ENCODE assay signal across 17 cellular contexts in genomic region chr7:2997014-2997413, GRCh38. TPM values are rescaled to one million over a fixed set of nuclear protein-coding genes. Genes with fewer than 3 reads are reported as not detected.
DNase-seq lines count a peak whose midpoint lies in the region; ATAC-seq and TF ChIP-seq lines count a peak whose summit lies in the region.
"Had no signal": no experiment of that assay in that cellular context is flagged by ENCODE, and none has a peak within 500 bp of the region (broad histone marks: within the 10 kb centered on the region; RNA-seq: fewer than 3 reads in every experiment).

No MANE protein-coding gene starts in this region.

- no peak overlapping the region for H3K4me3 ChIP-seq in IMR-90 (ENCODE audit: insufficient read depth, low read depth, low read length)
- H3K4me3 ChIP-seq in effector memory CD4-positive, alpha-beta T cell (ENCODE audit: insufficient read depth, low read depth, low read length, poor library complexity, severe bottlenecking), result no peak overlapping the region
- H3K4me3 ChIP-seq: K562 had no signal

- POLR2A ChIA-PET in IMR-90 (lab: Charles Lee; ENCODE audit: unreplicated experiment), result no interaction called here

- H3K23ac ChIP-seq in IMR-90 (ENCODE audit: low read depth, low read length), result no peak overlapping the region

- in situ Hi-C loops in IMR-90 (cut with MboI; ENCODE audit: low sequenced_read_pairs), result no loop called here

- no peak for TF ChIP-seq CTCF in IMR-90 (conservative IDR thresholded peaks at IDR 0.05; ENCODE audit: low read depth, low read length)

- TF ChIP-seq POLR2A in IMR-90 (IDR thresholded peaks at IDR 0.05; ENCODE audit: low read depth, low read length), result no peak

- no peak for TF ChIP-seq RAD21 in IMR-90 (IDR thresholded peaks at IDR 0.05; ENCODE audit: low read length)

- H3K36me3 ChIP-seq in IMR-90 (ENCODE audit: control insufficient read depth, insufficient read depth, low read length), result no peaks in the 10 kb centered on the region
- peaks cover 44% of the 10 kb centered on the region for H3K36me3 ChIP-seq in effector memory CD4-positive, alpha-beta T cell (ENCODE audit: control insufficient read depth, insufficient read depth, low read length)

- H4K91ac ChIP-seq in IMR-90 (ENCODE audit: insufficient read depth, low read depth, low read length), result no peak overlapping the region

- H3K4me1 ChIP-seq in IMR-90 (ENCODE audit: control insufficient read depth, insufficient read depth, low read length), result no peaks in the 10 kb centered on the region
- H3K4me1 ChIP-seq in effector memory CD4-positive, alpha-beta T cell (ENCODE audit: control insufficient read depth, insufficient read depth, low read length, poor library complexity, severe bottlenecking), result no peaks in the 10 kb centered on the region

- H3K79me1 ChIP-seq in IMR-90 (ENCODE audit: low read depth in 1 of 2, low read length in 2 of 2), result no peaks in the 10 kb centered on the region

- ATAC-seq in left cardiac atrium (no peak), IMR-90 (ENCODE audit: low read depth) (no peak)
- ATAC-seq: K562 had no signal

- H2BK15ac ChIP-seq in IMR-90 (ENCODE audit: low read depth, low read length), result no peak overlapping the region

- no peak overlapping the region for H2AK5ac ChIP-seq in IMR-90 (ENCODE audit: low read depth, low read length)

- H2BK20ac ChIP-seq in IMR-90 (ENCODE audit: low read depth, low read length), result no peak overlapping the region

- H3K56ac ChIP-seq in IMR-90 (ENCODE audit: extremely low read depth, insufficient read depth, low read length), result no peak overlapping the region

- no peak overlapping the region for H2BK5ac ChIP-seq in IMR-90 (ENCODE audit: low read depth, low read length, poor library complexity, severe bottlenecking)

- peaks cover 4% of the 10 kb centered on the region; the same call in 1 of the 2 replicates for H3K9me3 ChIP-seq in IMR-90 (ENCODE audit: control insufficient read depth, insufficient read depth, low read length)
- H3K9me3 ChIP-seq in effector memory CD4-positive, alpha-beta T cell (ENCODE audit: control insufficient read depth, low read length), result no peaks in the 10 kb centered on the region

- H3K9me1 ChIP-seq in IMR-90 (ENCODE audit: insufficient read depth, low read length), result no peaks in the 10 kb centered on the region

- no peaks in the 10 kb centered on the region for H4K20me1 ChIP-seq in IMR-90 (ENCODE audit: insufficient read depth, low read length)

- dilution Hi-C loops in IMR-90 (cut with HindIII; ENCODE audit: low sequenced_read_pairs, unreplicated experiment), result no loop called here

- no peak overlapping the region for H3K14ac ChIP-seq in IMR-90 (replicated peaks; ENCODE audit: low read depth, low read length)

- no TSS peak for BruUV-seq in IMR-90 (replicated peaks; lab: Mats Ljungman, UMichigan)

- no peak overlapping the region for H3K9ac ChIP-seq in IMR-90 (ENCODE audit: low read depth, low read length)

- intact Hi-C loops in cardiac septum (cut with DNase I) (no loop called here), left cardiac atrium (cut with DNase I) (no loop called here), IMR-90 (cut with micrococcal nuclease) (no loop called here)

- no CpG with 5 or more reads among the region's 10 CpGs for WGBS in IMR-90 (ENCODE audit: extremely low coverage in 2 of 2, insufficient read length in 1 of 2), 2 experiments

- no peak overlapping the region for H3K18ac ChIP-seq in IMR-90 (ENCODE audit: low read depth, low read length)

- no peaks in the 10 kb centered on the region; the same call in 1 of the 2 replicates for H3K27me3 ChIP-seq in IMR-90 (ENCODE audit: control insufficient read depth, insufficient read depth, low read length)
- no peaks in the 10 kb centered on the region for H3K27me3 ChIP-seq in effector memory CD4-positive, alpha-beta T cell (replicated peaks; ENCODE audit: control insufficient read depth, insufficient read depth, low read length, poor library complexity, severe bottlenecking)

- H3K27ac ChIP-seq in IMR-90 (ENCODE audit: insufficient read depth, low read length), result no peak overlapping the region
- H3K27ac ChIP-seq in effector memory CD4-positive, alpha-beta T cell (ENCODE audit: insufficient read depth, low read length, poor library complexity, severe bottlenecking), result no peak overlapping the region

- DNase-seq in cardiac septum (ENCODE audit: low spot score) (peak; percentile 66), left cardiac atrium (no peak), IMR-90 (no peak), mesenteric fat pad (ENCODE audit: low spot score) (peak; percentile 45), AG08395 (ENCODE audit: low spot score) (no peak), SW 1271 (lab: John Stamatoyannopoulos, UW) (no peak)
- DNase-seq in effector memory CD4-positive, alpha-beta T cell, result no peak
- DNase-seq: GF-D8, MV-4-11, NCI-H1417, NCI-H1930, NCI-H748 treated with DMSO at 0.1 percent for 48 hours, OCI-M1, SHP77 treated with DMSO at 0.1 percent for 48 hours had no signal

- H4K5ac ChIP-seq in IMR-90 (ENCODE audit: low read depth, low read length), result no peak overlapping the region

- H2AK9ac ChIP-seq in IMR-90 (replicated peaks; ENCODE audit: low read depth, low read length, poor library complexity), result no peak overlapping the region

- no peak overlapping the region for H2BK120ac ChIP-seq in IMR-90 (ENCODE audit: low read depth, low read length)

- H4K8ac ChIP-seq in IMR-90 (ENCODE audit: low read depth in 2 of 2, low read length in 2 of 2), result no peak overlapping the region

- peak overlapping the region; percentile 32 for H2AFZ ChIP-seq in IMR-90 (replicated peaks; ENCODE audit: low read length, poor library complexity)

- CTCF ChIA-PET in IMR-90 (lab: Yijun Ruan, JAX), result no interaction called here

- H3K4me2 ChIP-seq in IMR-90 (ENCODE audit: low read depth, low read length), result no peak overlapping the region

- no peak overlapping the region for H3K4ac ChIP-seq in IMR-90 (ENCODE audit: low read depth, low read length)

TF ChIP-seq in IMR-90, 13 proteins besides CTCF, POLR2A, EP300 and RAD21:
- TF ChIP-seq RCOR1 (IDR thresholded peaks at IDR 0.05; ENCODE audit: insufficient replicate concordance, low read length) (no peak), BHLHE40 (IDR thresholded peaks at IDR 0.05; ENCODE audit: low read depth, low read length) (no peak), MAFK (IDR thresholded peaks at IDR 0.05; ENCODE audit: low read depth, low read length) (no peak), CHD1 (IDR thresholded peaks at IDR 0.05; ENCODE audit: low read depth, low read length) (no peak), USF2 (IDR thresholded peaks at IDR 0.05; ENCODE audit: low read depth, low read length) (no peak)

RNA-seq across cellular contexts. Expression of gene CARD11, which starts 46.7 kb away (rescaled TPM):
- 0.32 TPM for total RNA-seq in cardiac septum
- 1 to 10 TPM in 1 of 2 donors, under 1 TPM in 1; 0.42 to 1.3 TPM for total RNA-seq in left cardiac atrium
- 0.18 and 0.28 TPM in 2 replicates for total RNA-seq in IMR-90 (2012; rRNA removed)
- polyA plus RNA-seq in IMR-90 (2012; rRNA removed), result 0.26 and 0.53 TPM in 2 replicates
- polyA plus RNA-seq in IMR-90 (2012; cell fraction: cytosol; rRNA removed), result 0.31 TPM in 2 replicates
- polyA plus RNA-seq in IMR-90 (2012; cell fraction: nucleus; rRNA removed; ENCODE audit: low replicate concordance), result 0.47 and 0.50 TPM in 2 replicates
- 0.42 TPM for total RNA-seq in mesenteric fat pad
- total RNA-seq: RPMI7951 had no signal
- polyA plus RNA-seq: BJ had no signal

Comparison
In these comparisons a context has a peak if more than half of its experiments do, and no peak if none do; other contexts are left out.
1. DNase-seq: peak in cardiac septum (single experiment) and mesenteric fat pad (single experiment); none in left cardiac atrium (single experiment), IMR-90 (single experiment), effector memory CD4-positive, alpha-beta T cell (0 of 3), AG08395 (single experiment) and SW 1271 (0 of 2).